Comparison of ENCODE assay signal across 8 cellular contexts in the genomic region with DNA sequence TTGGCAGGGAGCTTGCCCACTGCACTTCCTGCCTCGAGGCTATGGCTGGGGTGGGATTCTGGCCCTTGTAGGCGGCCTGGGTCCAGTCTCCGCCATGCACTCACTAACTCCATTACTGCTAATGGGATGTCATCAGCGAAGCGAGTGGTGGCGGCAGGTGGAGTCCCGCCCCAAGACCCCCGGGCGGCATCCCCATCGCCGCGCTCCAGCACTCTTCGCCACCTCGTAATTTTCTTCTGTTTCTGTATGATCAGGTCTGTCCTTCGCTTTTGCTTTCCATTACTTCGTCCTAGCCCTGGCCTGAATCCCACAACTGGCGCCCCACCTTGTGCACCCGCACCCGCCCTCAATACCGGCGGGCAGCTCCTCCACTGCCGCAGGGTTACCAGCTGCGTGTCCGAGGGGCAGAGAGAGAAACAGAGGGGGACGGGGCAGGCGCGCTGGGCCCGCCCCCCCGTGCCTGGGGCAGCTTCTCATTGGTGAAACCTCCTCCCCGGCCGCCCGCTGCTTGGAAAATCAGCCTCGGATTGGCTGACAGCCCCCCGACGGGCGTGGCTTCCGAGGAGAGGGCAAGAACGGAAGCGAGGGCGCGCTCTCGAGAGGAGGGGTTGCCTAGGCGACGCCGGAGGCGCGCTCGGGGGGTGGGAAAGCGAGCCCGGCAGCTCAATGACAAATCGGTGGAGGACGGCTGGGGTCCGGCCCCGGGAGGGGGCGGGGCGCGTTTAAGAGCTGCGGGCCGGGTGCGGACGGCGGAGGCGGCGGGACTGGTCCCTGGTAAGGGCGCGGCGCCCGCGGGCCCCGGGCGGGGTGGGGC. TPM values are rescaled to one million over a fixed set of nuclear protein-coding genes. Genes with fewer than 3 reads are reported as not detected.
A peak's percentile ranks its signal among the peaks of the same experiment; 100 is the strongest.
DNase-seq lines count a peak whose midpoint lies in the region; ATAC-seq, FAIRE-seq and TF ChIP-seq lines count a peak whose summit lies in the region.

A gene with protein sequence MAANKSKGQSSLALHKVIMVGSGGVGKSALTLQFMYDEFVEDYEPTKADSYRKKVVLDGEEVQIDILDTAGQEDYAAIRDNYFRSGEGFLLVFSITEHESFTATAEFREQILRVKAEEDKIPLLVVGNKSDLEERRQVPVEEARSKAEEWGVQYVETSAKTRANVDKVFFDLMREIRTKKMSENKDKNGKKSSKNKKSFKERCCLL (plus strand): TSS at position 646 of the 814 bp plus-strand sequence. CDS start 25,813 bp downstream, outside the sequence.

- H3K56ac ChIP-seq in H1 (replicated peaks; ENCODE audit: insufficient read length, low read depth, low read length): no peak within 1 kb of the TSS

- H3K36me3 ChIP-seq in H1 (ENCODE audit: control insufficient read depth in 2 of 4, insufficient read depth in 4 of 4, low read length in 3 of 4) (no peaks in the 10 kb centered on the region), mesenchymal stem cell (ENCODE audit: control insufficient read depth in 1 of 2, insufficient read depth in 2 of 2, low read depth in 1 of 2, low read length in 2 of 2) (no peaks in the 10 kb centered on the region)

- H2BK15ac ChIP-seq in H1 (ENCODE audit: low read length) (peak within 1 kb of the TSS; percentile 88), mesenchymal stem cell (ENCODE audit: low read depth, poor library complexity, severe bottlenecking) (peak within 1 kb of the TSS; percentile 90)

- H2AK5ac ChIP-seq in H1 (ENCODE audit: low read depth, low read length) (no peak within 1 kb of the TSS), mesenchymal stem cell (ENCODE audit: low read length, severe bottlenecking) (no peak within 1 kb of the TSS)

- H2AFZ ChIP-seq in H1 (ENCODE audit: low read length) (peak within 1 kb of the TSS; percentile 54), mesenchymal stem cell (ENCODE audit: low read depth, low read length) (peak within 1 kb of the TSS; percentile 87)

- no peak for TF ChIP-seq RAD21 in H1 (IDR thresholded peaks at IDR 0.05 in 1 of 2, conservative IDR thresholded peaks at IDR 0.05 in 1 of 2; ENCODE audit: low read depth in 2 of 2, low read length in 2 of 2)

- H3K4me1 ChIP-seq in H1 (replicated peaks in 1 of 4; ENCODE audit: control insufficient read depth in 3 of 4, insufficient read depth in 4 of 4, low read length in 3 of 4) (peaks cover 4 to 10% (median 8%) of the 10 kb centered on the region in 4 experiments), mesenchymal stem cell (ENCODE audit: control insufficient read depth, insufficient read depth, low read depth, low read length) (peaks cover 12% of the 10 kb centered on the region)

- H4K91ac ChIP-seq in H1 (replicated peaks; ENCODE audit: insufficient read length, low read length) (no peak within 1 kb of the TSS), mesenchymal stem cell (ENCODE audit: low read length) (peak within 1 kb of the TSS; percentile 97)

- 0 out of 3 replicates have a peak, but pooled peaks of 1 of the 2 experiments have one; percentile 23 for TF ChIP-seq POLR2A in H1 (IDR thresholded peaks at IDR 0.05; ENCODE audit: control extremely low read depth in 1 of 2, low read depth in 2 of 2, low read length in 2 of 2)

- TF ChIP-seq EP300 in H1 (IDR thresholded peaks at IDR 0.05; ENCODE audit: borderline replicate concordance in 1 of 2, low read depth in 2 of 2, low read length in 2 of 2): no peak

- H3K27ac ChIP-seq in H1 (ENCODE audit: low read depth, low read length) (no peak within 1 kb of the TSS), mesenchymal stem cell (ENCODE audit: low read length, poor library complexity, severe bottlenecking) (peak within 1 kb of the TSS; percentile 38)

- WGBS in H1 (ENCODE audit: extremely low coverage in 1 of 2, insufficient coverage in 1 of 2, insufficient read length in 1 of 2, insufficient replicate concordance in 2 of 2, low coverage in 1 of 2, low lambda C conversion rate in 2 of 2, missing lambda C conversion rate in 1 of 2), 2 experiments: 1% methylated on average over 31 of the region's 71 CpGs; no CpG with 5 or more reads in 1 of the 2 experiments
- 1% methylated on average over 63 of the region's 71 CpGs for WGBS in mesenchymal stem cell

- peak within 1 kb of the TSS; percentile 55; the same call in 1 of the 2 replicates for H2BK12ac ChIP-seq in H1 (ENCODE audit: low read depth, low read length)
- peak within 1 kb of the TSS; percentile 27 to 79 for H2BK12ac ChIP-seq in mesenchymal stem cell (ENCODE audit: low read length in 2 of 2)

- H3K27me3 ChIP-seq in H1 (replicated peaks in 1 of 4; ENCODE audit: control insufficient read depth in 3 of 4, extremely low read depth in 1 of 4, insufficient read depth in 3 of 4, low read length in 3 of 4): peaks cover 8 to 47% (median 31%) of the 10 kb centered on the region in 4 experiments
- H3K27me3 ChIP-seq in mesenchymal stem cell (ENCODE audit: control insufficient read depth in 1 of 2, insufficient read depth in 1 of 2, low read length in 2 of 2): peaks cover 5 to 12% of the 10 kb centered on the region in 2 experiments

- peak; percentile 88 for ATAC-seq in GM21367 (IDR thresholded peaks at IDR 0.05; ENCODE audit: unreplicated experiment)

- H3K4me3 ChIP-seq in H1 (ENCODE audit: extremely low read depth in 1 of 4, insufficient read depth in 2 of 4, low read depth in 3 of 4, low read length in 4 of 4) (peak within 1 kb of the TSS; percentile 70 to 89 (median 86)), mesenchymal stem cell (ENCODE audit: insufficient read depth in 1 of 2, low read depth in 1 of 2, low read length in 2 of 2) (peak within 1 kb of the TSS; percentile 87 to 96)

- no peak within 1 kb of the TSS for H3K23ac ChIP-seq in H1 (ENCODE audit: insufficient read length)
- peak within 1 kb of the TSS; percentile 73 to 87 for H3K23ac ChIP-seq in mesenchymal stem cell (ENCODE audit: low read length in 2 of 2)

- no peak within 1 kb of the TSS for H3K14ac ChIP-seq in H1 (ENCODE audit: insufficient read length)
- H3K14ac ChIP-seq in mesenchymal stem cell (ENCODE audit: low read length in 2 of 2): peak within 1 kb of the TSS in 1 of 2 experiments; percentile 72

- no peaks in the 10 kb centered on the region for H3K9me3 ChIP-seq in H1 (ENCODE audit: insufficient read depth in 2 of 2, low read depth in 1 of 2, low read length in 1 of 2)
- no peaks in the 10 kb centered on the region for H3K9me3 ChIP-seq in mesenchymal stem cell (ENCODE audit: control insufficient read depth, low read length)

- H2BK120ac ChIP-seq in H1 (replicated peaks; ENCODE audit: low read depth, low read length): no peak within 1 kb of the TSS
- peak within 1 kb of the TSS; percentile 98 for H2BK120ac ChIP-seq in mesenchymal stem cell (ENCODE audit: low read depth, low read length)

- no peak for TF ChIP-seq CTCF in H1 (IDR thresholded peaks at IDR 0.05; ENCODE audit: control extremely low read depth in 1 of 3, insufficient read depth in 1 of 3, low read depth in 1 of 3, low read length in 3 of 3)

- H4K20me1 ChIP-seq in H1 (replicated peaks in 1 of 2; ENCODE audit: control insufficient read depth in 1 of 2, insufficient read depth in 2 of 2, low read length in 2 of 2): peaks cover 0 to 5% of the 10 kb centered on the region in 2 experiments

- no peak within 1 kb of the TSS for H2BK20ac ChIP-seq in H1 (ENCODE audit: low read length)

- CTCF ChIA-PET in H1 (lab: Charles Lee; ENCODE audit: partially characterized antibody): interaction anchor here (0.6 to 4.5 kb wide), 8 partner anchors 12 to 94 kb away, joined by 3 to 27 read pairs (median 4); no protein-coding TSS in a partner anchor

- H2BK5ac ChIP-seq in H1 (ENCODE audit: low read depth, low read length) (no peak within 1 kb of the TSS; the same call in 1 of the 2 replicates), mesenchymal stem cell (ENCODE audit: low read depth, low read length, poor library complexity, severe bottlenecking) (peak within 1 kb of the TSS; percentile 39)

- H3K79me2 ChIP-seq in H1 (ENCODE audit: control insufficient read depth in 1 of 2, insufficient read depth in 2 of 2, low read length in 2 of 2): no peaks in the 10 kb centered on the region

- H3K4me2 ChIP-seq in H1 (ENCODE audit: insufficient read depth in 1 of 2, low read depth in 2 of 2, low read length in 2 of 2) (peak within 1 kb of the TSS; percentile 90 to 97), mesenchymal stem cell (ENCODE audit: low read length, poor library complexity, severe bottlenecking) (peak within 1 kb of the TSS; percentile 87)

- H3K9ac ChIP-seq in H1 (replicated peaks in 1 of 4; ENCODE audit: extremely low read depth in 1 of 4, low read depth in 3 of 4, low read length in 3 of 4): peak within 1 kb of the TSS in 2 of 4 experiments; percentile 7 to 55; a peak in 3 of 7 replicates
- H3K9ac ChIP-seq in mesenchymal stem cell (ENCODE audit: low read length): peak within 1 kb of the TSS; percentile 91

- H4K5ac ChIP-seq in H1 (ENCODE audit: insufficient read length, low read depth, low read length): peak within 1 kb of the TSS; percentile 10

- peaks cover 14% of the 10 kb centered on the region for H3K23me2 ChIP-seq in H1 (ENCODE audit: low read depth, low read length)

- peak within 1 kb of the TSS; percentile 89 for H3K18ac ChIP-seq in H1 (ENCODE audit: extremely low read depth, low read length)
- H3K18ac ChIP-seq in mesenchymal stem cell (ENCODE audit: low read depth in 1 of 2, low read length in 2 of 2): peak within 1 kb of the TSS; percentile 84 to 95

- H4K8ac ChIP-seq in H1 (ENCODE audit: extremely low read depth, insufficient read depth, low read length): peak within 1 kb of the TSS; percentile 11; the same call in 1 of the 2 replicates
- H4K8ac ChIP-seq in mesenchymal stem cell (ENCODE audit: low read length): peak within 1 kb of the TSS; percentile 81

- POLR2A ChIA-PET in H1 (lab: Charles Lee; ENCODE audit: partially characterized antibody): interaction anchor here (0.9 to 1.9 kb wide), 9 partner anchors 12 to 823 kb away, joined by 3 to 9 read pairs (median 4); no protein-coding TSS in a partner anchor

- H3K4ac ChIP-seq in H1 (replicated peaks; ENCODE audit: insufficient read length, low read depth, low read length): no peak within 1 kb of the TSS
- H3K4ac ChIP-seq in mesenchymal stem cell (ENCODE audit: low read depth in 1 of 2, low read length in 2 of 2): peak within 1 kb of the TSS; percentile 92 to 95

- FAIRE-seq in HTR-8/SVneo (lab: Jason Lieb, UNC): peak; percentile 91
- FAIRE-seq in H1 (lab: Jason Lieb, UNC): no peak

- no peaks in the 10 kb centered on the region for H3K79me1 ChIP-seq in H1 (ENCODE audit: low read depth, low read length)
- peaks cover 8% of the 10 kb centered on the region for H3K79me1 ChIP-seq in mesenchymal stem cell (replicated peaks; ENCODE audit: low read length, poor library complexity, severe bottlenecking)

- DNase-seq in COLO829 (ENCODE audit: low spot score) (peak; percentile 98), HTR-8/SVneo (ENCODE audit: insufficient read length, low spot score) (peak; percentile 98), NOMO-1 treated with dmso at 0.1 percent for 144 hours (lab: John Stamatoyannopoulos, UW; ENCODE audit: unreplicated experiment) (peak; percentile 99), H1 (ENCODE audit: low read depth in 1 of 2, low spot score in 2 of 2) (peak; percentile 96 to 99), mesenchymal stem cell (peak; percentile 99)
- DNase-seq in activated CD8-positive, alpha-beta memory T cell treated with anti-CD3 and anti-CD28 coated beads for 48 hours (ENCODE audit: low read depth in 2 of 3, low spot score in 2 of 3): peak; percentile 93 to 98 (median 95)
- DNase-seq in stimulated activated CD8-positive, alpha-beta memory T cell treated with anti-CD3 and anti-CD28 coated beads, Interleukin-12 subunit alpha, Interleukin-12 subunit beta, amount 100 ng/mL, for 4 hours (ENCODE audit: low read depth): peak; percentile 97

RNA-seq across cellular contexts. Expression of the gene that starts here (rescaled TPM):
- 16.6 and 18.2 TPM in 2 replicates for total RNA-seq in H1 (2021; fragmentation: NEBNext Ultra II Directional; extraction: Animal tissue kit (Norgen Biotek cat#: 25700))
- 8.9 and 12.0 TPM in 2 replicates for polyA plus RNA-seq in H1 (2011; rRNA removed)
- polyA plus RNA-seq in H1 (2011; cell fraction: cytosol; rRNA removed): 15.1 TPM
- polyA plus RNA-seq in H1 (2011; cell fraction: nucleus; rRNA removed): 4.6 TPM
- polyA plus RNA-seq in H1 (2012, experiment 1 of 2): 13.5 to 22.6 TPM (median 16.4 TPM) in 4 replicates
- polyA plus RNA-seq in H1 (2012, experiment 2 of 2): 4.7 TPM
- 13.1 TPM for polyA plus RNA-seq in H1 (2013, experiment 1 of 2)
- 14.6 TPM for polyA plus RNA-seq in H1 (2013, experiment 2 of 2)
- 5.5 and 6.5 TPM in 2 replicates for polyA minus RNA-seq in H1 (2011; rRNA and poly(A)+ RNA removed)
- polyA minus RNA-seq in H1 (2011; cell fraction: cytosol; rRNA and poly(A)+ RNA removed): 5.9 TPM
- 3.3 TPM for polyA minus RNA-seq in H1 (2011; cell fraction: nucleus; rRNA and poly(A)+ RNA removed)
- 50.6 TPM for polyA plus RNA-seq in mesenchymal stem cell (2013, experiment 1 of 2)
- 51.3 TPM for polyA plus RNA-seq in mesenchymal stem cell (2013, experiment 2 of 2)
